ENCODE assay signal across 25 cellular contexts in the genomic region with DNA sequence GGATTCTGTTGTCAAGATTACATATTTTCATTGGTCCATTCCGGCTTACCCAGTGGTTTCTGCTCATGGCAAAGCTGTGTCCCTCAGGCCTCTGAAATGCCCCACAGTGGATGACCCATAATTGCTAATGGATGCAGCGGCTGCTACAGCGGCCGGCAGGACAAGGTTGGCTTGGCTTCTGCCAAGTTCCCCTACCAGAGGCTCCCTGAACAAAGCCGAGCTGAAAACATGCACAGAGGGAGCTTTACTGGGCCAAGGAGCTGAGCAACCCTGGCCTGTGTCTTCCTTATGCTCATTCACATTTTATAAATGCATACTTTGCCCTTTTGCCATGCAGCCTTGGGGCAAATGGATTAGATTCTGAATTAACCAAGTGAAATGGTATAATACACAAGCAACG.
"Had no signal": no experiment of that assay in that cellular context is flagged by ENCODE, and none has a peak within 500 bp of the region (broad histone marks: within the 10 kb centered on the region; RNA-seq: fewer than 3 reads in every experiment).

No MANE protein-coding gene starts in this region.

- H3K36me3 Mint-ChIP-seq: mesothelial cell of epicardium; naive thymus-derived CD4-positive, alpha-beta T cell; natural killer cell treated with Interleukin-12 subunit alpha and Interleukin-12 subunit beta and Interleukin-15 and Interleukin-18, amount 100 ng/mL, for 72 hours; stimulated activated memory B cell treated with anti-CD40 and anti-IgM and Interleukin-4, amounts not matched to agents 10 μg/mL and 1 μg/mL and 100 μg/mL, for 72 hours; type B pancreatic cell had no signal

- H3K36me3 ChIP-seq: lower lobe of right lung, ovary, right atrium auricular region, right lobe of liver, tibial nerve, vagina had no signal

- H3K4me3 ChIP-seq: lower lobe of right lung, mucosa of descending colon, ovary, psoas muscle, right atrium auricular region, right lobe of liver, smooth muscle cell, tibial nerve, vagina had no signal

- H3K27ac ChIP-seq: lower lobe of right lung, ovary, psoas muscle, right atrium auricular region, right lobe of liver, tibial nerve, vagina had no signal

- ATAC-seq: left cardiac atrium; left lobe of liver; lower lobe of right lung; mucosa of descending colon; naive thymus-derived CD4-positive, alpha-beta T cell; natural killer cell treated with Interleukin-12 subunit alpha and Interleukin-12 subunit beta and Interleukin-15 and Interleukin-18, amount 100 ng/mL, for 72 hours; psoas muscle; right lobe of liver; stimulated activated memory B cell treated with anti-CD40 and anti-IgM and Interleukin-4, amounts not matched to agents 10 μg/mL and 1 μg/mL and 100 μg/mL, for 72 hours; stimulated activated naive CD8-positive, alpha-beta T cell treated with anti-CD3 and anti-CD28 coated beads, Interleukin-15, amount 100 ng/mL, for 72 hours had no signal

- H3K4me1 ChIP-seq: lower lobe of right lung, psoas muscle, right atrium auricular region, right lobe of liver, tibial nerve, vagina had no signal

- H3K27me3 Mint-ChIP-seq: stimulated activated memory B cell treated with anti-CD40 and anti-IgM and Interleukin-4, amounts not matched to agents 10 μg/mL and 1 μg/mL and 100 μg/mL, for 72 hours; stimulated activated naive CD8-positive, alpha-beta T cell treated with anti-CD3 and anti-CD28 coated beads, Interleukin-15, amount 100 ng/mL, for 72 hours had no signal

- H3K27me3 ChIP-seq: ovary, right atrium auricular region, right lobe of liver, tibial nerve, vagina had no signal

- H3K9me3 ChIP-seq: lower lobe of right lung, mucosa of descending colon, ovary, psoas muscle, right atrium auricular region, right lobe of liver, tibial nerve, vagina had no signal

- H3K4me3 Mint-ChIP-seq: mesothelial cell of epicardium; naive thymus-derived CD4-positive, alpha-beta T cell; natural killer cell treated with Interleukin-12 subunit alpha and Interleukin-12 subunit beta and Interleukin-15 and Interleukin-18, amount 100 ng/mL, for 72 hours; stimulated activated memory B cell treated with anti-CD40 and anti-IgM and Interleukin-4, amounts not matched to agents 10 μg/mL and 1 μg/mL and 100 μg/mL, for 72 hours; stimulated activated naive CD8-positive, alpha-beta T cell treated with anti-CD3 and anti-CD28 coated beads, Interleukin-15, amount 100 ng/mL, for 72 hours; type B pancreatic cell had no signal

- H3K27ac Mint-ChIP-seq: mesothelial cell of epicardium; naive thymus-derived CD4-positive, alpha-beta T cell; natural killer cell treated with Interleukin-12 subunit alpha and Interleukin-12 subunit beta and Interleukin-15 and Interleukin-18, amount 100 ng/mL, for 72 hours; stimulated activated memory B cell treated with anti-CD40 and anti-IgM and Interleukin-4, amounts not matched to agents 10 μg/mL and 1 μg/mL and 100 μg/mL, for 72 hours; stimulated activated naive CD8-positive, alpha-beta T cell treated with anti-CD3 and anti-CD28 coated beads, Interleukin-15, amount 100 ng/mL, for 72 hours; type B pancreatic cell had no signal

- DNase-seq: kidney glomerular epithelial cell; left cardiac atrium; lower lobe of right lung; mammary epithelial cell; mesendoderm; mucosa of descending colon; naive thymus-derived CD4-positive, alpha-beta T cell; ovary; psoas muscle; right lobe of liver; stimulated activated CD4-positive, alpha-beta T cell treated with anti-CD3 and anti-CD28 coated beads, Interleukin-1b, Interleukin-23, amount 100 ng/mL, for 48 hours; stimulated activated CD4-positive, alpha-beta T cell treated with anti-CD3 and anti-CD28 coated beads, Interleukin-2, amount 100 ng/mL, for 48 hours; stimulated activated CD4-positive, alpha-beta T cell treated with anti-CD3 and anti-CD28 coated beads, Interleukin-4, amount 100 ng/mL, for 4 hours; stimulated activated CD8-positive, alpha-beta memory T cell treated with anti-CD3 and anti-CD28 coated beads, Interleukin-4, amount 100 ng/mL, for 48 hours; stimulated activated naive CD4-positive, alpha-beta T cell treated with Interleukin-2 at 50 U/mL for 16 hours; stimulated activated naive CD8-positive, alpha-beta T cell treated with anti-CD3 and anti-CD28 coated beads, Interleukin-15, amount 100 ng/mL, for 72 hours had no signal

- H3K9me3 Mint-ChIP-seq: mesothelial cell of epicardium; naive thymus-derived CD4-positive, alpha-beta T cell; natural killer cell treated with Interleukin-12 subunit alpha and Interleukin-12 subunit beta and Interleukin-15 and Interleukin-18, amount 100 ng/mL, for 72 hours; stimulated activated memory B cell treated with anti-CD40 and anti-IgM and Interleukin-4, amounts not matched to agents 10 μg/mL and 1 μg/mL and 100 μg/mL, for 72 hours; stimulated activated naive CD8-positive, alpha-beta T cell treated with anti-CD3 and anti-CD28 coated beads, Interleukin-15, amount 100 ng/mL, for 72 hours; type B pancreatic cell had no signal

- H3K4me1 Mint-ChIP-seq: mesothelial cell of epicardium; naive thymus-derived CD4-positive, alpha-beta T cell; stimulated activated memory B cell treated with anti-CD40 and anti-IgM and Interleukin-4, amounts not matched to agents 10 μg/mL and 1 μg/mL and 100 μg/mL, for 72 hours; stimulated activated naive CD8-positive, alpha-beta T cell treated with anti-CD3 and anti-CD28 coated beads, Interleukin-15, amount 100 ng/mL, for 72 hours had no signal
